9 cellular contexts compared by ENCODE assay signal in genomic region chr19:52941941-52942370, GRCh38. TPM values are rescaled to one million over a fixed set of nuclear protein-coding genes. Genes with fewer than 3 reads are reported as not detected.
DNase-seq lines count a peak whose midpoint lies in the region; ATAC-seq, FAIRE-seq and TF ChIP-seq lines count a peak whose summit lies in the region.
"Had no signal": no experiment of that assay in that cellular context is flagged by ENCODE, and none has a peak within 500 bp of the region (broad histone marks: within the 10 kb centered on the region; RNA-seq: fewer than 3 reads in every experiment).

No MANE protein-coding gene starts in this region.

- intact Hi-C loops in body of pancreas (cut with DNase I), result no loop called here

- H3K27ac Mint-ChIP-seq in HFFc6, result peak overlapping the region; percentile 87

- 0% methylated on average over 26 of the region's 26 CpGs for WGBS in body of pancreas, 2 donors

- TF ChIP-seq CTCF in HFFc6 (IDR thresholded peaks at IDR 0.05) (no peak), OCI-LY1 (IDR thresholded peaks at IDR 0.05; ENCODE audit: low read length) (no peak), body of pancreas (IDR thresholded peaks at IDR 0.05) (no peak), keratinocyte (optimal IDR thresholded peaks at IDR 0.05 in 1 of 3, IDR thresholded peaks at IDR 0.05 in 1 of 3, conservative IDR thresholded peaks at IDR 0.05 in 1 of 3; ENCODE audit: extremely low read depth in 1 of 3, insufficient read depth in 2 of 3, low read length in 3 of 3) (no peak)

- H3K9me1 ChIP-seq in keratinocyte (ENCODE audit: control insufficient read depth, extremely low read depth, insufficient read depth, low read length), result no peaks in the 10 kb centered on the region

- DNase-seq in DMS53 (lab: John Stamatoyannopoulos, UW) (peak; percentile 49), DMS53 treated with DMSO at 0.1 percent for 48 hours (lab: John Stamatoyannopoulos, UW; ENCODE audit: unreplicated experiment) (no peak), HFFc6 (peak; percentile 10), body of pancreas (peak; percentile 26 to 38 (median 27)), keratinocyte (ENCODE audit: low read depth, low spot score) (no peak), COLO829 (ENCODE audit: low spot score) (no peak)
- peak in 2 of 3 experiments; percentile 5 to 15 for DNase-seq in stimulated activated CD4-positive, alpha-beta T cell treated with anti-CD3 and anti-CD28 coated beads, TNF-alpha, amount 100 ng/mL, for 4 hours (ENCODE audit: low read depth in 3 of 3)

- H3F3A ChIP-seq in OCI-LY1 (ENCODE audit: insufficient read depth, low read length), result no peaks in the 10 kb centered on the region

- no peaks in the 10 kb centered on the region for H3K9me2 ChIP-seq in OCI-LY1 (ENCODE audit: low read depth, low read length)

- dilution Hi-C loops in keratinocyte (cut with MboI; ENCODE audit: extremely low pct_ligation_motif_present, low sequenced_read_pairs), result no loop called here

- peak overlapping the region; percentile 9 for H3K27ac ChIP-seq in OCI-LY1 (ENCODE audit: low read depth, low read length, poor library complexity, severe bottlenecking)
- peak overlapping the region; percentile 79 to 89 (median 87) for H3K27ac ChIP-seq in body of pancreas
- peak overlapping the region; percentile 76 for H3K27ac ChIP-seq in keratinocyte (ENCODE audit: control insufficient read depth, insufficient read depth, low read length)
- H3K27ac ChIP-seq: A549 had no signal

- TF ChIP-seq POLR2A in body of pancreas (IDR thresholded peaks at IDR 0.05), result no peak

- H4K20me1 ChIP-seq in OCI-LY1 (ENCODE audit: insufficient read depth, low read length), result no peaks in the 10 kb centered on the region
- H4K20me1 ChIP-seq in keratinocyte (ENCODE audit: control insufficient read depth, extremely low read depth, insufficient read depth, low read length), result no peaks in the 10 kb centered on the region

- H3K4me3 Mint-ChIP-seq in HFFc6, result peak overlapping the region; percentile 91

- peaks cover 19% of the 10 kb centered on the region for H3K4me1 Mint-ChIP-seq in HFFc6 (ENCODE audit: low read depth)

- peaks cover 10% of the 10 kb centered on the region for H3K9me3 ChIP-seq in OCI-LY1 (ENCODE audit: low read length)
- peaks cover 0 to 11% (median 0%) of the 10 kb centered on the region in 3 donors for H3K9me3 ChIP-seq in body of pancreas
- H3K9me3 ChIP-seq in keratinocyte (ENCODE audit: control insufficient read depth, low read depth, low read length), result peaks cover 8% of the 10 kb centered on the region

- peak; percentile 18 for ATAC-seq in body of pancreas

- no peak overlapping the region; the same call in 1 of the 2 replicates for H2AFZ ChIP-seq in OCI-LY1 (ENCODE audit: low read length)
- peak overlapping the region; percentile 95 for H2AFZ ChIP-seq in keratinocyte (ENCODE audit: control insufficient read depth, low read length)

- peaks cover 16% of the 10 kb centered on the region for H3K36me3 ChIP-seq in OCI-LY1 (ENCODE audit: insufficient read depth, low read length)
- H3K36me3 ChIP-seq in body of pancreas (replicated peaks in 1 of 2; ENCODE audit: insufficient read depth in 1 of 2, low read depth in 2 of 2), result no peaks in the 10 kb centered on the region
- no peaks in the 10 kb centered on the region for H3K36me3 ChIP-seq in keratinocyte (ENCODE audit: control insufficient read depth in 2 of 2, extremely low read depth in 1 of 2, insufficient read depth in 2 of 2, low read length in 2 of 2)

- H3K79me2 ChIP-seq in OCI-LY1 (ENCODE audit: insufficient read depth, low read length) (no peaks in the 10 kb centered on the region), keratinocyte (ENCODE audit: control insufficient read depth, insufficient read depth, low read length) (peaks cover 7% of the 10 kb centered on the region)

- H3K4me1 ChIP-seq in OCI-LY1 (ENCODE audit: insufficient read depth, low read length, severe bottlenecking) (peaks cover 9% of the 10 kb centered on the region), body of pancreas (peaks cover 65% of the 10 kb centered on the region), keratinocyte (ENCODE audit: control insufficient read depth, extremely low read depth, insufficient read depth, low read length) (no peaks in the 10 kb centered on the region)
- H3K4me1 ChIP-seq: A549 had no signal

- peak overlapping the region; percentile 69 for H3K9ac ChIP-seq in OCI-LY1 (ENCODE audit: low read length)
- H3K9ac ChIP-seq in keratinocyte (ENCODE audit: control insufficient read depth, extremely low read depth, insufficient read depth, low read length), result peak overlapping the region; percentile 85

- H3K36me3 Mint-ChIP-seq in HFFc6 (ENCODE audit: low read depth), result peaks cover 21% of the 10 kb centered on the region

- H3K4me2 ChIP-seq in OCI-LY1 (ENCODE audit: low read length), result peak overlapping the region; percentile 73
- H3K4me2 ChIP-seq in keratinocyte (ENCODE audit: control insufficient read depth, extremely low read depth, insufficient read depth, low read depth, low read length), result peak overlapping the region; percentile 79
- H3K4me2 ChIP-seq: A549 had no signal

- no peak for FAIRE-seq in keratinocyte (lab: Jason Lieb, UNC)
- FAIRE-seq: A549 had no signal

- no peaks in the 10 kb centered on the region for H3K27me3 ChIP-seq in OCI-LY1 (ENCODE audit: insufficient read depth, low read length)
- no peaks in the 10 kb centered on the region for H3K27me3 ChIP-seq in body of pancreas
- H3K27me3 ChIP-seq in keratinocyte (ENCODE audit: control insufficient read depth, extremely low read depth, insufficient read depth, low read length), result no peaks in the 10 kb centered on the region

- peak overlapping the region; percentile 76 for H3K4me3 ChIP-seq in OCI-LY1 (ENCODE audit: low read depth, low read length, poor library complexity, severe bottlenecking)
- H3K4me3 ChIP-seq in body of pancreas, result peak overlapping the region; percentile 76 to 78
- peak overlapping the region; percentile 70 to 95 (median 92) for H3K4me3 ChIP-seq in keratinocyte (ENCODE audit: control insufficient read depth in 2 of 3, extremely low read depth in 1 of 3, insufficient read depth in 2 of 3, low read depth in 1 of 3, low read length in 3 of 3)
- H3K4me3 ChIP-seq: A549 had no signal

- no peaks in the 10 kb centered on the region for H3K27me3 Mint-ChIP-seq in HFFc6 (ENCODE audit: insufficient read depth)

- peaks cover 17% of the 10 kb centered on the region for H3K9me3 Mint-ChIP-seq in HFFc6

RNA-seq across cellular contexts. Expression of gene ZNF888, which starts 18.7 kb away (rescaled TPM):
- 1 to 10 TPM; 2.2 to 3.1 (median 2.8) TPM for total RNA-seq in HFFc6 (2021; fragmentation: NEBNext Ultra II Directional; extraction: Animal tissue kit (Norgen Biotek cat#: 25700))
- 1 to 10 TPM; 6.3 to 6.7 TPM for total RNA-seq in body of pancreas
- polyA plus RNA-seq in keratinocyte, result 2.0 to 3.1 TPM (median 2.2 TPM) in 3 replicates
- polyA plus RNA-seq in keratinocyte (2011; ENCODE audit: low read depth), result 2.4 TPM
- polyA plus RNA-seq in keratinocyte (2011; cell fraction: cytosol; rRNA removed), result 0.81 and 2.1 TPM in 2 replicates
- polyA plus RNA-seq in keratinocyte (2011; cell fraction: nucleus; rRNA removed), result 3.5 and 3.9 TPM in 2 replicates
- polyA plus RNA-seq in keratinocyte (2012; ENCODE audit: low replicate concordance), result 2.7 TPM in 2 replicates
- 0.79 to 8.3 TPM (median 4.1 TPM) in 3 replicates for polyA minus RNA-seq in keratinocyte
- polyA minus RNA-seq in keratinocyte (2011; cell fraction: cytosol; rRNA and poly(A)+ RNA removed), result 2.5 TPM
- polyA minus RNA-seq in keratinocyte (2011; cell fraction: nucleus; rRNA and poly(A)+ RNA removed), result 3.5 and 7.8 TPM in 2 replicates
- polyA plus RNA-seq: A549 had no signal

RNA-seq across cellular contexts. Expression of gene ZNF816, which starts 20.7 kb away (rescaled TPM):
- total RNA-seq in HFFc6 (2021; fragmentation: NEBNext Ultra II Directional; extraction: Animal tissue kit (Norgen Biotek cat#: 25700)), result 1 to 10 TPM; 2.5 to 3.1 (median 2.9) TPM
- total RNA-seq in body of pancreas, result 1 to 10 TPM; 4.9 to 7.5 TPM
- polyA plus RNA-seq in keratinocyte, result 2.1 to 5.1 TPM (median 4.3 TPM) in 3 replicates
- polyA plus RNA-seq in keratinocyte (2011; ENCODE audit: low read depth), result 1.8 TPM
- polyA plus RNA-seq in keratinocyte (2011; cell fraction: cytosol; rRNA removed), result 2.0 and 4.7 TPM in 2 replicates
- polyA plus RNA-seq in keratinocyte (2011; cell fraction: nucleus; rRNA removed), result 4.3 and 5.0 TPM in 2 replicates
- 3.7 and 5.9 TPM in 2 replicates for polyA plus RNA-seq in keratinocyte (2012; ENCODE audit: low replicate concordance)
- 2.3 to 8.5 TPM (median 5.1 TPM) in 3 replicates for polyA minus RNA-seq in keratinocyte
- 7.3 TPM for polyA minus RNA-seq in keratinocyte (2011; cell fraction: cytosol; rRNA and poly(A)+ RNA removed)
- polyA minus RNA-seq in keratinocyte (2011; cell fraction: nucleus; rRNA and poly(A)+ RNA removed), result 3.0 and 9.2 TPM in 2 replicates

RNA-seq across cellular contexts. Expression of gene ZNF320, which starts 44.5 kb away (rescaled TPM):
- total RNA-seq in HFFc6 (2021; fragmentation: NEBNext Ultra II Directional; extraction: Animal tissue kit (Norgen Biotek cat#: 25700)), result 1 to 10 TPM; 4.7 to 7.3 (median 5.4) TPM
- total RNA-seq in body of pancreas, result 1 to 10 TPM; 2.3 to 9.2 TPM
- 10.5 to 29.9 TPM (median 12.5 TPM) in 3 replicates for polyA plus RNA-seq in keratinocyte
- 17.6 TPM for polyA plus RNA-seq in keratinocyte (2011; ENCODE audit: low read depth)
- 10.5 and 11.2 TPM in 2 replicates for polyA plus RNA-seq in keratinocyte (2011; cell fraction: cytosol; rRNA removed)
- polyA plus RNA-seq in keratinocyte (2011; cell fraction: nucleus; rRNA removed), result 53.7 and 54.5 TPM in 2 replicates
- 4.8 and 5.9 TPM in 2 replicates for polyA plus RNA-seq in keratinocyte (2012; ENCODE audit: low replicate concordance)
- 12.3 to 24.1 TPM (median 14.4 TPM) in 3 replicates for polyA minus RNA-seq in keratinocyte
- polyA minus RNA-seq in keratinocyte (2011; cell fraction: cytosol; rRNA and poly(A)+ RNA removed), result 4.6 TPM
- 14.4 and 30.3 TPM in 2 replicates for polyA minus RNA-seq in keratinocyte (2011; cell fraction: nucleus; rRNA and poly(A)+ RNA removed)
- polyA plus RNA-seq: A549 had no signal

Comparison
In these comparisons a context has a peak if more than half of its experiments do, and no peak if none do; other contexts are left out.
1. DNase-seq: peak in DMS53 (single experiment), HFFc6 (single experiment), body of pancreas (4 of 4) and stimulated activated CD4-positive, alpha-beta T cell treated with anti-CD3 and anti-CD28 coated beads, TNF-alpha, amount 100 ng/mL, for 4 hours (2 of 3); none in DMS53 treated with DMSO at 0.1 percent for 48 hours (single experiment), keratinocyte (single experiment) and COLO829 (single experiment).
2. H3K27ac ChIP-seq: peak in every context shown above with its lines; median percentile 87 in body of pancreas; 76 in keratinocyte; 9 in OCI-LY1.
3. Peak in every context shown above with its lines, with median percentiles within 50 percentile points of each other: H3K4me3 ChIP-seq.